Comparison of ENCODE assay signal across 11 cellular contexts in the genomic region with DNA sequence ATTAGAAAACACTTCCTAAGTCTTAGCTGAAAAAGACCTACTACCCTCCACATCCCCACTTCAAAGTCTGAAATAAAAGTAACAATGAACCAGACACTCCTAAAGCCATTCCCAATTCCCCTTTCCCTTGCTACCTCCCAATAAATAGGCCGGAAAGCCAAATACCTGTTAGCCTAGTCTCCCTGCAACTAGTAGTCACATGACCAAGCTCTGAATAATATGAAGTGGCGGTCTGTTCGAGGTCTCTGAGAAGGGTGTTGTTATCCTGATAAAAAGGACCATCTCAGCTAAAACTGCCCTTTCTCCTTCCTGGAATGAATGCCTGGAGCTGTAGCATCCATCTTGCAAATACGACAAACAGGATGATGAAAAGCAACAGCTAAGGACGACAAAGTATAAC. TPM values are rescaled to one million over a fixed set of nuclear protein-coding genes. Genes with fewer than 3 reads are reported as not detected.
A peak's percentile ranks its signal among the peaks of the same experiment; 100 is the strongest.
DNase-seq lines count a peak whose midpoint lies in the region; ATAC-seq, FAIRE-seq and TF ChIP-seq lines count a peak whose summit lies in the region.
"Had no signal": no experiment of that assay in that cellular context is flagged by ENCODE, and none has a peak within 500 bp of the region (broad histone marks: within the 10 kb centered on the region; RNA-seq: fewer than 3 reads in every experiment).

No MANE protein-coding gene starts in this region.

- H2AFZ ChIP-seq in astrocyte (ENCODE audit: low read depth, low read length), result no peak overlapping the region

- H3K36me3 ChIP-seq in astrocyte (ENCODE audit: insufficient read depth, low read length) (peaks cover 22% of the 10 kb centered on the region), iPS-20b (ENCODE audit: insufficient read depth, low read depth, low read length) (peaks cover 38% of the 10 kb centered on the region), tibial artery (peaks cover 5 to 14% (median 12%) of the 10 kb centered on the region in 3 donors), A673 (ENCODE audit: insufficient read depth, low read length, poor library complexity, severe bottlenecking) (peaks cover 32% of the 10 kb centered on the region)

- H3K9ac ChIP-seq in astrocyte (ENCODE audit: low read length) (peak overlapping the region; percentile 18), iPS-20b (ENCODE audit: low read depth, low read length) (peak overlapping the region; percentile 24; the same call in 1 of the 2 replicates)

- H3K27ac ChIP-seq in astrocyte (ENCODE audit: low read depth, low read length) (no peak overlapping the region), iPS-20b (ENCODE audit: low read length) (peak overlapping the region; percentile 26), tibial artery (peak overlapping the region; percentile 97 to 99), A673 (ENCODE audit: low read depth, low read length, poor library complexity, severe bottlenecking) (no peak overlapping the region)
- H3K27ac ChIP-seq: SJSA1 had no signal

- DNase-seq in Right ventricle myocardium superior (no peak), Right ventricle myocardium inferior (ENCODE audit: missing footprints) (no peak), astrocyte (ENCODE audit: low read depth) (no peak), tibial artery (no peak), UCSD-AML1 (lab: John Stamatoyannopoulos, UW; ENCODE audit: unreplicated experiment) (no peak), A673 (ENCODE audit: low spot score) (no peak)
- DNase-seq in effector CD4-positive, alpha-beta T cell, result no peak
- DNase-seq: cortex of kidney, KG1 had no signal

- H3K4me3 ChIP-seq in astrocyte (ENCODE audit: insufficient read depth, low read depth, low read length), result no peak overlapping the region
- H3K4me3 ChIP-seq in iPS-20b (ENCODE audit: low read length), result peak overlapping the region; percentile 29; the same call in 1 of the 2 replicates
- peak overlapping the region in 1 of 2 donors; percentile 99 for H3K4me3 ChIP-seq in tibial artery
- no peak overlapping the region for H3K4me3 ChIP-seq in A673 (ENCODE audit: low read depth, low read length, poor library complexity, severe bottlenecking)
- H3K4me3 ChIP-seq: SJSA1 had no signal

- H3K79me2 ChIP-seq in astrocyte (ENCODE audit: insufficient read depth, low read length), result peaks cover 100% of the 10 kb centered on the region

- H3K4me1 ChIP-seq in astrocyte (ENCODE audit: insufficient read depth, low read length) (peaks cover 31% of the 10 kb centered on the region), iPS-20b (ENCODE audit: insufficient read depth, low read length) (peaks cover 33% of the 10 kb centered on the region), tibial artery (peaks cover 0 to 73% (median 34%) of the 10 kb centered on the region in 4 donors), A673 (ENCODE audit: insufficient read depth, low read length, poor library complexity, severe bottlenecking) (peaks cover 34% of the 10 kb centered on the region)

- H3K4me1 Mint-ChIP-seq in astrocyte (ENCODE audit: low read depth, unreplicated experiment), result peaks cover 38% of the 10 kb centered on the region

- POLR2A ChIA-PET in A673 (lab: Charles Lee; ENCODE audit: low non-redundant PET), result no interaction called here

- H3K27me3 ChIP-seq in astrocyte (ENCODE audit: insufficient read depth, low read length) (no peaks in the 10 kb centered on the region), iPS-20b (ENCODE audit: insufficient read depth, low read length) (no peaks in the 10 kb centered on the region), tibial artery (no peaks in the 10 kb centered on the region), A673 (replicated peaks; ENCODE audit: insufficient read depth, low read depth, low read length, poor library complexity) (no peaks in the 10 kb centered on the region)
- H3K27me3 ChIP-seq: SJSA1 had no signal

- H3K36me3 Mint-ChIP-seq in astrocyte (ENCODE audit: low read depth, unreplicated experiment), result peaks cover 6% of the 10 kb centered on the region

- no TSS peak for BruUV-seq in A673 (replicated peaks; lab: Mats Ljungman, UMichigan)

- ATAC-seq in Right ventricle myocardium superior (ENCODE audit: poor library complexity), result peak; percentile 18
- no peak for ATAC-seq in Right ventricle myocardium inferior

- no peaks in the 10 kb centered on the region for H3K27me3 Mint-ChIP-seq in astrocyte (ENCODE audit: low read depth, unreplicated experiment)

- CTCF ChIA-PET in A673 (lab: Charles Lee), result no interaction called here

- intact Hi-C loops in Right ventricle myocardium superior (cut with DNase I) (loop anchor here (10.0 kb wide), 1 partner anchor 95 kb away; no protein-coding TSS in a partner anchor), Right ventricle myocardium inferior (cut with DNase I) (loop anchor here (10.0 kb wide), 1 partner anchor 295 kb away; the partner anchor contains the start of gene EPC1), tibial artery (cut with DNase I; ENCODE audit: low total_unique reads) (loop anchor here (10.0 kb wide), 1 partner anchor 295 kb away; the partner anchor contains the start of gene EPC1), A673 (cut with micrococcal nuclease; ENCODE audit: unreplicated experiment) (no loop called here)

- H4K20me1 ChIP-seq in astrocyte (ENCODE audit: insufficient read depth, low read length), result peaks cover 97% of the 10 kb centered on the region

- peak overlapping the region; percentile 85 for H3K4me2 ChIP-seq in astrocyte (ENCODE audit: low read length)

- H3K27ac Mint-ChIP-seq in astrocyte (ENCODE audit: unreplicated experiment), result peak overlapping the region; percentile 92

- H3K9me3 Mint-ChIP-seq in astrocyte (ENCODE audit: unreplicated experiment), result no peaks in the 10 kb centered on the region

- TF ChIP-seq CTCF in astrocyte (IDR thresholded peaks at IDR 0.05; ENCODE audit: insufficient read depth, low read depth, low read length) (no peak), tibial artery (IDR thresholded peaks at IDR 0.05) (no peak), A673 (conservative IDR thresholded peaks at IDR 0.05; ENCODE audit: low read depth, low read length) (no peak)

- H3K9me3 ChIP-seq in astrocyte (ENCODE audit: insufficient read depth, low read depth, low read length) (no peaks in the 10 kb centered on the region), iPS-20b (ENCODE audit: insufficient read depth, low read depth, low read length) (no peaks in the 10 kb centered on the region), tibial artery (no peaks in the 10 kb centered on the region), A673 (ENCODE audit: low read depth, low read length, poor library complexity, severe bottlenecking) (no peaks in the 10 kb centered on the region)
- H3K9me3 ChIP-seq: SJSA1 had no signal

- no peak for FAIRE-seq in astrocyte (lab: Jason Lieb, UNC)

- peak overlapping the region; percentile 98 for H3K4me3 Mint-ChIP-seq in astrocyte (ENCODE audit: unreplicated experiment)

RNA-seq across cellular contexts. Expression of gene KIF5B, which starts 6.1 kb away (rescaled TPM):
- 133 TPM for total RNA-seq in Right ventricle myocardium superior
- total RNA-seq in Right ventricle myocardium inferior, result 138 TPM
- 160 and 170 TPM in 2 replicates for total RNA-seq in astrocyte
- 135 and 148 TPM in 2 replicates for total RNA-seq in A673 (2021)

Comparison
In these comparisons a context has a peak if more than half of its experiments do, and no peak if none do; other contexts are left out.
1. H3K27ac ChIP-seq: peak in iPS-20b (single experiment) and tibial artery (2 of 2); none in astrocyte (single experiment) and A673 (single experiment).